In the genomic region with DNA sequence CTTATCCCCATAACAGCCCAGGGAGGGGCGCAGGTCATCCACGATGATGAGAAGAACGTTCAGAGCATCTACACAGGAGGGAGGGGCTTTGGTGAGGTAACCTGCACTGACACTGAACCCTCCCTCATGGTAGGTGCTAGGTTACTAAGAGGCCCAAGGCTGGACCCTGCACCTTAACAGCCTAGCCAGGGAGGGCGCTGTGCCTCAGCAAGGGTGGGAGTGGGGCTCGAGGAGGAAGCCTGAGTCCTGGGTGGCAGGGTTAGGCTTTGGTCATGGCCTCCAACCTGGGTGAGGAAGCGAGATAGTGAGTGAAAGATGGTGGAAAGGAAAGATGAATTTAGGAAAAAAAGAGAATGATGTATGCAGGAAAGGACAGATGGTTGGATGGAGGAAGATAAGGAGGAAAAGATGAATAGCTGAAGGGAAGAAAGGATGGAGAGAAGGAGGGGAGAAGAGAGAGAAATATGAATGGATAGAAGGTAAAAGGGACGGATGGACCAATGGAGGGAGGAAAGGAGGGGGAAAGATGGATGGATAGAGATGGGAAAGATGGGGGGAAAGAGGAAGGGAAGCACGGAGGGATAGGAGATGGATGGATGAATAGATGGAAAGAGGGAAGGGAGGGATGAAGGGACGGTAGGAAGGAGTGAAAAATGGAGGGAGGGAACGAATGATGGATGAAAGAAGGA, we compare ENCODE assay signal across 8 cellular contexts. TPM values are rescaled to one million over a fixed set of nuclear protein-coding genes. Genes with fewer than 3 reads are reported as not detected.
DNase-seq lines count a peak whose midpoint lies in the region; ATAC-seq and TF ChIP-seq lines count a peak whose summit lies in the region.

No MANE protein-coding gene starts in this region.

- peak; percentile 72 for TF ChIP-seq CTCF in OCI-LY1 (IDR thresholded peaks at IDR 0.05; ENCODE audit: low read length)
- no peak for TF ChIP-seq CTCF in gastroesophageal sphincter (IDR thresholded peaks at IDR 0.05)
- peak; percentile 52 for TF ChIP-seq CTCF in retinal pigment epithelial cell (conservative IDR thresholded peaks at IDR 0.05; ENCODE audit: low read depth, low read length)

- H3K36me3 Mint-ChIP-seq in activated T-helper 17 cell treated with anti-CD3 and anti-CD28 coated beads, Interleukin-2, amount 50 U/mL, for 72 hours (ENCODE audit: low read depth), result peaks cover 15% of the 10 kb centered on the region

- H3K27ac ChIP-seq in OCI-LY1 (ENCODE audit: low read depth, low read length, poor library complexity, severe bottlenecking) (peak overlapping the region; percentile 77), gastroesophageal sphincter (peak overlapping the region; percentile 88 to 99 (median 90))

- peak overlapping the region; percentile 77 for H3K4me2 ChIP-seq in OCI-LY1 (ENCODE audit: low read length)

- H3K9me2 ChIP-seq in OCI-LY1 (ENCODE audit: low read depth, low read length), result no peaks in the 10 kb centered on the region

- WGBS in gastroesophageal sphincter (ENCODE audit: low coverage in 1 of 2), 2 donors, result 11 to 19% methylated on average over 2 to 4 of the region's 10 CpGs

- H3K4me1 ChIP-seq in OCI-LY1 (ENCODE audit: insufficient read depth, low read length, severe bottlenecking) (peaks cover 17% of the 10 kb centered on the region), gastroesophageal sphincter (peaks cover 0 to 26% (median 0%) of the 10 kb centered on the region in 3 donors)

- no peaks in the 10 kb centered on the region for H3K27me3 Mint-ChIP-seq in activated T-helper 17 cell treated with anti-CD3 and anti-CD28 coated beads, Interleukin-2, amount 50 U/mL, for 72 hours

- no peaks in the 10 kb centered on the region for H4K20me1 ChIP-seq in OCI-LY1 (ENCODE audit: insufficient read depth, low read length)

- DNase-seq in A172 (ENCODE audit: low spot score) (peak; percentile 45), retinal pigment epithelial cell (ENCODE audit: low read depth) (no peak), GM19240 (ENCODE audit: insufficient read length, low spot score) (no peak)

- no peaks in the 10 kb centered on the region for H3K9me3 Mint-ChIP-seq in activated T-helper 17 cell treated with anti-CD3 and anti-CD28 coated beads, Interleukin-2, amount 50 U/mL, for 72 hours

- peak overlapping the region; percentile 78 for H3K9ac ChIP-seq in OCI-LY1 (ENCODE audit: low read length)

- H3K27ac Mint-ChIP-seq in activated T-helper 17 cell treated with anti-CD3 and anti-CD28 coated beads, Interleukin-2, amount 50 U/mL, for 72 hours, result peak overlapping the region; percentile 100

- peaks cover 13% of the 10 kb centered on the region; the same call in 1 of the 2 replicates for H3K36me3 ChIP-seq in OCI-LY1 (ENCODE audit: insufficient read depth, low read length)
- peaks cover 0 to 30% of the 10 kb centered on the region in 2 donors for H3K36me3 ChIP-seq in gastroesophageal sphincter

- H3K4me3 ChIP-seq in OCI-LY1 (ENCODE audit: low read depth, low read length, poor library complexity, severe bottlenecking), result peak overlapping the region; percentile 82
- peak overlapping the region; percentile 72 to 100 for H3K4me3 ChIP-seq in gastroesophageal sphincter
- H3K4me3 ChIP-seq in retinal pigment epithelial cell (ENCODE audit: low read length), result peak overlapping the region; percentile 64

- H3K9me3 ChIP-seq in OCI-LY1 (ENCODE audit: low read length) (no peaks in the 10 kb centered on the region), gastroesophageal sphincter (no peaks in the 10 kb centered on the region)

- H3K79me2 ChIP-seq in OCI-LY1 (ENCODE audit: insufficient read depth, low read length), result no peaks in the 10 kb centered on the region

- H3K27me3 ChIP-seq in OCI-LY1 (ENCODE audit: insufficient read depth, low read length), result no peaks in the 10 kb centered on the region
- no peaks in the 10 kb centered on the region for H3K27me3 ChIP-seq in gastroesophageal sphincter

- ATAC-seq in GM18505 (IDR thresholded peaks at IDR 0.05; ENCODE audit: unreplicated experiment) (peak; percentile 47), HG03064 (IDR thresholded peaks at IDR 0.05; ENCODE audit: low read depth, unreplicated experiment) (peak; percentile 41), gastroesophageal sphincter (no peak)
- ATAC-seq in activated T-helper 17 cell treated with anti-CD3 and anti-CD28 coated beads, Interleukin-2, amount 50 U/mL, for 72 hours (replicated peaks), result peak; percentile 61

- H3F3A ChIP-seq in OCI-LY1 (ENCODE audit: insufficient read depth, low read length), result no peaks in the 10 kb centered on the region

- no peak for TF ChIP-seq EP300 in gastroesophageal sphincter (IDR thresholded peaks at IDR 0.05)

- no peak for TF ChIP-seq POLR2A in GM18505 (IDR thresholded peaks at IDR 0.05; ENCODE audit: borderline replicate concordance, extremely low read depth, insufficient read depth, insufficient read length)
- no peak for TF ChIP-seq POLR2A in gastroesophageal sphincter (IDR thresholded peaks at IDR 0.05)

- H2AFZ ChIP-seq in OCI-LY1 (ENCODE audit: low read length), result no peak overlapping the region

- peaks cover 24% of the 10 kb centered on the region for H3K4me1 Mint-ChIP-seq in activated T-helper 17 cell treated with anti-CD3 and anti-CD28 coated beads, Interleukin-2, amount 50 U/mL, for 72 hours

- H3K4me3 Mint-ChIP-seq in activated T-helper 17 cell treated with anti-CD3 and anti-CD28 coated beads, Interleukin-2, amount 50 U/mL, for 72 hours, result peak overlapping the region; percentile 98

RNA-seq across cellular contexts. Expression of gene IDS, which starts 0.7 kb away (rescaled TPM):
- 97.0 and 106 TPM in 2 replicates for total RNA-seq in A172 (2014; rRNA removed; shearing (Covaris generic))
- 100 to 1,000 TPM in 1 of 2 donors, 10 to 100 TPM in 1; 91.4 to 127 TPM for total RNA-seq in activated T-helper 17 cell treated with anti-CD3 and anti-CD28 coated beads, Interleukin-2, amount 50 U/mL, for 72 hours
- 100 to 1,000 TPM in 2 of 4 donors, 10 to 100 TPM in 2; 65.1 to 117 (median 97.1) TPM for total RNA-seq in gastroesophageal sphincter

RNA-seq across cellular contexts. Expression of gene EOLA1, which starts 36.4 kb away (rescaled TPM):
- total RNA-seq in A172 (2014; rRNA removed; shearing (Covaris generic)), result 17.4 and 25.7 TPM in 2 replicates
- 10 to 100 TPM; 42.7 to 53.2 TPM for total RNA-seq in activated T-helper 17 cell treated with anti-CD3 and anti-CD28 coated beads, Interleukin-2, amount 50 U/mL, for 72 hours
- total RNA-seq in gastroesophageal sphincter, result 10 to 100 TPM in 3 of 4 donors, 1 to 10 TPM in 1; 9.7 to 20.7 (median 11.6) TPM

RNA-seq across cellular contexts. Expression of gene HSFX3, which starts 45.4 kb away (rescaled TPM):
- not detected in 2 replicates for total RNA-seq in A172 (2014; rRNA removed; shearing (Covaris generic))
- total RNA-seq in activated T-helper 17 cell treated with anti-CD3 and anti-CD28 coated beads, Interleukin-2, amount 50 U/mL, for 72 hours, result not detected
- total RNA-seq in gastroesophageal sphincter, result not detected

Comparison
In these comparisons a context has a peak if more than half of its experiments do, and no peak if none do; other contexts are left out.
1. CTCF ChIP-seq: peak in OCI-LY1 (single experiment) and retinal pigment epithelial cell (single experiment); none in gastroesophageal sphincter (0 of 4).
2. Peak in every context shown above with its lines, with median percentiles within 50 percentile points of each other: H3K4me3 ChIP-seq.